9 cellular contexts compared by ENCODE assay signal in genomic region chr1:219660666-219661463, GRCh38. TPM values are rescaled to one million over a fixed set of nuclear protein-coding genes. Genes with fewer than 3 reads are reported as not detected.
DNase-seq lines count a peak whose midpoint lies in the region; ATAC-seq and TF ChIP-seq lines count a peak whose summit lies in the region.
"Had no signal": no experiment of that assay in that cellular context is flagged by ENCODE, and none has a peak within 500 bp of the region (broad histone marks: within the 10 kb centered on the region; RNA-seq: fewer than 3 reads in every experiment).

No MANE protein-coding gene starts in this region.

- H3K27ac ChIP-seq in lower lobe of right lung, result no peak overlapping the region

- intact Hi-C loops in lower lobe of right lung (cut with DNase I), result no loop called here

- H3K27ac Mint-ChIP-seq in stimulated activated naive CD8-positive, alpha-beta T cell treated with anti-CD3 and anti-CD28 coated beads, Interleukin-15, Interleukin-2, amounts not matched to agents 100 ng/mL and 50 ng/mL, for 24 hours, result no peak overlapping the region
- H3K27ac Mint-ChIP-seq: activated naive CD8-positive, alpha-beta T cell had no signal

- TF ChIP-seq CTCF in lower lobe of right lung (IDR thresholded peaks at IDR 0.05), result peak; percentile 71

- no peaks in the 10 kb centered on the region for H3K36me3 Mint-ChIP-seq in stimulated activated naive CD8-positive, alpha-beta T cell treated with anti-CD3 and anti-CD28 coated beads, Interleukin-15, Interleukin-2, amounts not matched to agents 100 ng/mL and 50 ng/mL, for 24 hours (ENCODE audit: low read depth)
- H3K36me3 Mint-ChIP-seq: activated naive CD8-positive, alpha-beta T cell had no signal

- in situ Hi-C loops in SK-MEL-5 (cut with HindIII; ENCODE audit: low pct_unique_long_range_greater_than_20kb, low sequenced_read_pairs), result no loop called here

- no peak overlapping the region for H3K9ac ChIP-seq in endocrine pancreas (ENCODE audit: control insufficient read depth, insufficient read depth, low read length)

- H3K36me3 ChIP-seq in endocrine pancreas (ENCODE audit: control insufficient read depth, insufficient read depth, low read length) (no peaks in the 10 kb centered on the region), lower lobe of right lung (no peaks in the 10 kb centered on the region)

- H3K4me1 ChIP-seq in endocrine pancreas (ENCODE audit: control insufficient read depth, insufficient read depth, low read length) (no peaks in the 10 kb centered on the region), lower lobe of right lung (peaks cover 17% of the 10 kb centered on the region)

- H3K4me3 ChIP-seq in endocrine pancreas (ENCODE audit: control insufficient read depth, insufficient read depth, low read length) (peak overlapping the region; percentile 38), lower lobe of right lung (peak overlapping the region; percentile 17)

- H3K9me3 Mint-ChIP-seq in stimulated activated naive CD8-positive, alpha-beta T cell treated with anti-CD3 and anti-CD28 coated beads, Interleukin-15, Interleukin-2, amounts not matched to agents 100 ng/mL and 50 ng/mL, for 24 hours, result no peaks in the 10 kb centered on the region

- peak; percentile 78 for DNase-seq in EL
- peak in 72 of 76 experiments; percentile 9 to 80 (median 55) for DNase-seq in HUDEP-2 (lab: John Stamatoyannopoulos, UW; ENCODE audit: unreplicated experiment in 76 of 76)
- DNase-seq in SK-MEL-5 (ENCODE audit: low read depth, low spot score), result peak; percentile 96
- DNase-seq in lower lobe of right lung, result peak; percentile 86

- ATAC-seq in GM21390 (IDR thresholded peaks at IDR 0.05; ENCODE audit: unreplicated experiment) (peak; percentile 71), lower lobe of right lung (peak; percentile 90 to 91), GM19324 (IDR thresholded peaks at IDR 0.05; ENCODE audit: low FRiP score, unreplicated experiment) (no peak)

- H3K27me3 Mint-ChIP-seq in stimulated activated naive CD8-positive, alpha-beta T cell treated with anti-CD3 and anti-CD28 coated beads, Interleukin-15, Interleukin-2, amounts not matched to agents 100 ng/mL and 50 ng/mL, for 24 hours, result peaks cover 35% of the 10 kb centered on the region

- H3K4me3 Mint-ChIP-seq in stimulated activated naive CD8-positive, alpha-beta T cell treated with anti-CD3 and anti-CD28 coated beads, Interleukin-15, Interleukin-2, amounts not matched to agents 100 ng/mL and 50 ng/mL, for 24 hours, result peak overlapping the region; percentile 21
- H3K4me3 Mint-ChIP-seq: activated naive CD8-positive, alpha-beta T cell had no signal

- no peaks in the 10 kb centered on the region for H3K27me3 ChIP-seq in endocrine pancreas (ENCODE audit: control insufficient read depth, insufficient read depth, low read length)
- H3K27me3 ChIP-seq in lower lobe of right lung (ENCODE audit: low read depth), result peaks cover 4% of the 10 kb centered on the region

- H3K9me3 ChIP-seq in endocrine pancreas (ENCODE audit: control insufficient read depth, low read length) (no peaks in the 10 kb centered on the region), lower lobe of right lung (no peaks in the 10 kb centered on the region)

- H3K4me1 Mint-ChIP-seq in stimulated activated naive CD8-positive, alpha-beta T cell treated with anti-CD3 and anti-CD28 coated beads, Interleukin-15, Interleukin-2, amounts not matched to agents 100 ng/mL and 50 ng/mL, for 24 hours (ENCODE audit: low read depth), result no peaks in the 10 kb centered on the region

RNA-seq across cellular contexts. Expression of gene ZC3H11B, which starts 48.0 kb away (rescaled TPM):
- total RNA-seq in SK-MEL-5 (2014; rRNA removed; shearing (Covaris generic)), result 0.29 TPM in 1 of 2 replicates, not detected in the other
- 0.05 TPM in 1 of 2 replicates, not detected in the other for polyA plus RNA-seq in SK-MEL-5 (2015; cell fraction: cytosol; rRNA removed)
- 0.08 and 0.64 TPM in 2 replicates for polyA plus RNA-seq in SK-MEL-5 (2015; cell fraction: nucleus; rRNA removed)
- 0.21 TPM for total RNA-seq in lower lobe of right lung
